Comparison of ENCODE assay signal across 12 cellular contexts in genomic region chr19:12799723-12800343, GRCh38. TPM values are rescaled to one million over a fixed set of nuclear protein-coding genes. Genes with fewer than 3 reads are reported as not detected.
A peak's percentile ranks its signal among the peaks of the same experiment; 100 is the strongest.
DNase-seq lines count a peak whose midpoint lies in the region; ATAC-seq and TF ChIP-seq lines count a peak whose summit lies in the region.
"Had no signal": no experiment of that assay in that cellular context is flagged by ENCODE, and none has a peak within 500 bp of the region (broad histone marks: within the 10 kb centered on the region; RNA-seq: fewer than 3 reads in every experiment).

No MANE protein-coding gene starts in this region.

- POLR2A ChIA-PET in CD8-positive, alpha-beta memory T cell (lab: Charles Lee), result interaction anchor here (0.6 to 1.1 kb wide), 2 partner anchors 18 to 241 kb away, joined by 3 to 4 read pairs; no protein-coding TSS in a partner anchor

- peak overlapping the region; percentile 8 to 93 (median 86) for H3K4me3 Mint-ChIP-seq in CD8-positive, alpha-beta memory T cell
- H3K4me3 Mint-ChIP-seq in brain, result peak overlapping the region; percentile 92 to 95 (median 93)
- peak overlapping the region; percentile 75 for H3K4me3 Mint-ChIP-seq in neural crest cell

- no peaks in the 10 kb centered on the region for H3K9me3 Mint-ChIP-seq in CD8-positive, alpha-beta memory T cell
- no peaks in the 10 kb centered on the region for H3K9me3 Mint-ChIP-seq in brain
- H3K9me3 Mint-ChIP-seq in neural crest cell, result no peaks in the 10 kb centered on the region

- H3K9me3 ChIP-seq in CD8-positive, alpha-beta memory T cell (ENCODE audit: low read length), result no peaks in the 10 kb centered on the region
- H3K9me3 ChIP-seq: thyroid gland had no signal

- no peak for ATAC-seq in HG02885 (IDR thresholded peaks at IDR 0.05; ENCODE audit: poor library complexity, unreplicated experiment)

- peak overlapping the region in 2 of 8 donors; percentile 38 to 70 for H3K27ac Mint-ChIP-seq in CD8-positive, alpha-beta memory T cell
- H3K27ac Mint-ChIP-seq in brain, result peak overlapping the region in 2 of 5 experiments; percentile 71 to 92
- H3K27ac Mint-ChIP-seq in neural crest cell (ENCODE audit: unreplicated experiment), result no peak overlapping the region

- CTCF ChIA-PET in CD8-positive, alpha-beta memory T cell (lab: Charles Lee), result interaction anchor here (0.8 to 13.7 kb wide), 5 partner anchors 23 to 124 kb away, joined by 3 to 483 read pairs (median 18); partner anchors contain the start of gene HOOK2

- H3K27me3 Mint-ChIP-seq in CD8-positive, alpha-beta memory T cell, result peaks cover 0 to 5% of the 10 kb centered on the region in 2 donors
- H3K27me3 Mint-ChIP-seq in brain (peaks cover 8% of the 10 kb centered on the region), neural crest cell (ENCODE audit: low read depth) (peaks cover 3% of the 10 kb centered on the region)

- H3K36me3 Mint-ChIP-seq in CD8-positive, alpha-beta memory T cell, result peaks cover 0 to 17% (median 4%) of the 10 kb centered on the region in 3 donors
- H3K36me3 Mint-ChIP-seq in brain (peaks cover 23% of the 10 kb centered on the region), neural crest cell (ENCODE audit: low read depth) (no peaks in the 10 kb centered on the region)

- peaks cover 26 to 41% (median 34%) of the 10 kb centered on the region in 3 donors for H3K4me1 Mint-ChIP-seq in CD8-positive, alpha-beta memory T cell
- H3K4me1 Mint-ChIP-seq in brain (peaks cover 36% of the 10 kb centered on the region), neural crest cell (peaks cover 28% of the 10 kb centered on the region)

- H3K27me3 ChIP-seq in CD8-positive, alpha-beta memory T cell (ENCODE audit: insufficient read depth, low read length, poor library complexity, severe bottlenecking), result no peaks in the 10 kb centered on the region
- H3K27me3 ChIP-seq: thyroid gland had no signal

- TF ChIP-seq CTCF in LNCaP clone FGC (IDR thresholded peaks at IDR 0.05; ENCODE audit: control insufficient read depth, extremely low read depth, insufficient read depth) (no peak), brain (conservative IDR thresholded peaks at IDR 0.05) (no peak), neural crest cell (conservative IDR thresholded peaks at IDR 0.05) (no peak)

- H3K27ac ChIP-seq in CD8-positive, alpha-beta memory T cell (ENCODE audit: low read depth, low read length), result peak overlapping the region; percentile 6

- H3K36me3 ChIP-seq in CD8-positive, alpha-beta memory T cell (ENCODE audit: insufficient read depth, low read length), result peaks cover 8% of the 10 kb centered on the region
- H3K36me3 ChIP-seq: thyroid gland had no signal

- no peak for DNase-seq in CD8-positive, alpha-beta memory T cell
- no peak for DNase-seq in LNCaP clone FGC (ENCODE audit: low read depth)
- no peak for DNase-seq in neural crest cell (ENCODE audit: low read depth, low spot score)
- no peak for DNase-seq in stimulated activated CD4-positive, alpha-beta T cell treated with anti-CD3 and anti-CD28 coated beads, Interleukin-12 subunit alpha, Interleukin-12 subunit beta, amount 100 ng/mL, for 4 hours
- no peak for DNase-seq in hippocampal formation (lab: John Stamatoyannopoulos, UW)
- DNase-seq: activated CD4-positive, CD25-positive, alpha-beta regulatory T cell; NCI-H1417; NCI-H524; SHP77 treated with DMSO at 0.1 percent for 48 hours; thyroid gland had no signal

- peaks cover 36% of the 10 kb centered on the region for H3K4me1 ChIP-seq in CD8-positive, alpha-beta memory T cell (ENCODE audit: insufficient read depth, low read length)

- no peak overlapping the region for H3K4me3 ChIP-seq in CD8-positive, alpha-beta memory T cell (ENCODE audit: low read length)
- peak overlapping the region; percentile 100 for H3K4me3 ChIP-seq in LNCaP clone FGC (ENCODE audit: low read depth, low read length)

RNA-seq across cellular contexts. Expression of gene PRDX2, which starts 1.8 kb away (rescaled TPM):
- total RNA-seq in CD8-positive, alpha-beta memory T cell, result 100 to 1,000 TPM; 183 to 184 TPM
- polyA plus RNA-seq in CD8-positive, alpha-beta memory T cell, result 257 TPM
- polyA plus RNA-seq in brain (ENCODE audit: insufficient read depth, low read depth, low replicate concordance), result 1,078 TPM
- 651 and 672 TPM in 2 replicates for total RNA-seq in neural crest cell

RNA-seq across cellular contexts. Expression of gene THSD8, which starts 2.0 kb away (rescaled TPM):
- 10 to 100 TPM; 24.6 to 31.0 TPM for total RNA-seq in CD8-positive, alpha-beta memory T cell
- polyA plus RNA-seq in CD8-positive, alpha-beta memory T cell, result not detected
- 48.0 TPM for polyA plus RNA-seq in brain (ENCODE audit: insufficient read depth, low read depth, low replicate concordance)
- 34.7 and 49.1 TPM in 2 replicates for total RNA-seq in neural crest cell

RNA-seq across cellular contexts. Expression of gene RNASEH2A, which starts 6.6 kb away (rescaled TPM):
- 10 to 100 TPM; 51.5 to 62.4 TPM for total RNA-seq in CD8-positive, alpha-beta memory T cell
- polyA plus RNA-seq in CD8-positive, alpha-beta memory T cell, result 24.1 TPM
- 119 TPM for polyA plus RNA-seq in brain (ENCODE audit: insufficient read depth, low read depth, low replicate concordance)
- 74.5 and 87.4 TPM in 2 replicates for total RNA-seq in neural crest cell

RNA-seq across cellular contexts. Expression of gene JUNB, which starts 8.5 kb away (rescaled TPM):
- 100 to 1,000 TPM; 249 to 259 TPM for total RNA-seq in CD8-positive, alpha-beta memory T cell
- 1,529 TPM for polyA plus RNA-seq in CD8-positive, alpha-beta memory T cell
- 25.7 TPM for polyA plus RNA-seq in brain (ENCODE audit: insufficient read depth, low read depth, low replicate concordance)
- total RNA-seq in neural crest cell, result 9.3 and 9.6 TPM in 2 replicates

RNA-seq across cellular contexts. Expression of gene HOOK2, which starts 24.5 kb away (rescaled TPM):
- total RNA-seq in CD8-positive, alpha-beta memory T cell, result 10 to 100 TPM in 1 of 2 experiments, 1 to 10 TPM in 1; 9.8 to 11.4 TPM
- polyA plus RNA-seq in CD8-positive, alpha-beta memory T cell, result 2.9 TPM
- 14.8 TPM for polyA plus RNA-seq in brain (ENCODE audit: insufficient read depth, low read depth, low replicate concordance)
- total RNA-seq in neural crest cell, result 27.9 and 28.8 TPM in 2 replicates
